Comparison of ENCODE assay signal across 8 cellular contexts in the genomic region with DNA sequence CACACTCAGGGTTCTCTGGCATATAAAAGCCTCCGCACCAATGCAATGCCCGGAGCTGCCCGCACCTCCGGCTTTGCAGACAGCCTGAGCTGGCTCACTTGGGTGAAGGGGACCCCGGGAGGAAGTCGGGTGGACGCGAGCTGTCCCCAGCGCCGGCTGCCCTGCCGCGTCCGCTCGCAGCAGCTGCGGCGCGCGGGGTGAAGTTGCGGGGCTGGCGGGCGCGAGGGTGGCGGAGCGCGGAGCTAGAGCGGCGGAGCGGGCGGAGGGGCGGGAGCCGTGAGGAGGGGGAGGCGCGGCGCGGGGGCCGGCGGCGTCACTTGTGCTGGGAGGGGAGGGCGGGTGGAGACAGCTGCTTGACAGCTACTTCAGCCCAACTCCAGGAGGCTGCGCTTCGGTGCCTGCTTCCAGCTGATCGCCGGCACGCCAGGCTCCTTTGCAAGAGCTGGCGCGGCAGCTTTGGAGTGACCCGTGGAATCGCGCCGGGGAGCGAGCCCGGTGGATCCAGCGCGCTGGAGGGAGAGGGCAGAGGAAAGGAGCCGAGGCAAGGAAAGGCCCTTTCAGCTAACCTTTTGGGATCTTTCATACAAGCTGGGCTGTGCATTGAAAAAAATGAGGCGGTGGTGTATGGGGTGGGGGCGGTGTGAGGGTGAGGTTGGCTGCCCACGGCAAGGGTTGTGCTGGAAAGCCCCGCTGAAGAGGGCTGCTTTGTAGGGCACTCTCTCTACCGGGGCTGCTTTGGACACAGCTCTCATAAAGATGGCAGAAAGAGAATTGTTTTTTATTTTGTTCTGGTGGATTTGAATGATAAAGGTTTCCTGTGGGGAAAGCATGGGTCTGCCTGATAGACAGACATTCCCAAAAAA. TPM values are rescaled to one million over a fixed set of nuclear protein-coding genes. Genes with fewer than 3 reads are reported as not detected.
DNase-seq lines count a peak whose midpoint lies in the region; ATAC-seq lines count a peak whose summit lies in the region.

No MANE protein-coding gene starts in this region.

- no peak overlapping the region for H2BK120ac ChIP-seq in mesendoderm (ENCODE audit: low read depth, low read length)

- H4K8ac ChIP-seq in mesendoderm (ENCODE audit: low read depth, low read length), result no peak overlapping the region

- H3K9ac ChIP-seq in endocrine pancreas (ENCODE audit: control insufficient read depth, insufficient read depth, low read length) (peak overlapping the region; percentile 47), mesendoderm (ENCODE audit: low read length) (peak overlapping the region; percentile 39)

- H3K27me3 ChIP-seq in endocrine pancreas (ENCODE audit: control insufficient read depth, insufficient read depth, low read length) (no peaks in the 10 kb centered on the region), mesendoderm (ENCODE audit: insufficient read depth, low read length, poor library complexity) (no peaks in the 10 kb centered on the region)

- peak overlapping the region; percentile 45 for H3K4me3 ChIP-seq in endocrine pancreas (ENCODE audit: control insufficient read depth, insufficient read depth, low read length)
- peak overlapping the region; percentile 37 for H3K4me3 ChIP-seq in mesendoderm (ENCODE audit: low read length)

- no peak overlapping the region for H2BK5ac ChIP-seq in mesendoderm (ENCODE audit: low read length)

- H3K36me3 ChIP-seq in endocrine pancreas (ENCODE audit: control insufficient read depth, insufficient read depth, low read length) (no peaks in the 10 kb centered on the region), mesendoderm (ENCODE audit: control insufficient read depth, insufficient read depth, low read length) (no peaks in the 10 kb centered on the region)

- no peak overlapping the region for H3K23ac ChIP-seq in mesendoderm (ENCODE audit: low read length)

- peak overlapping the region; percentile 89 for H3K4me2 ChIP-seq in mesendoderm (ENCODE audit: low read length)

- no peak overlapping the region for H2BK15ac ChIP-seq in mesendoderm (replicated peaks; ENCODE audit: low read depth)

- no peaks in the 10 kb centered on the region for H3K79me2 ChIP-seq in mesendoderm (ENCODE audit: control insufficient read depth, insufficient read depth, low read length)

- no peak overlapping the region for H3K4ac ChIP-seq in mesendoderm (ENCODE audit: low read depth, low read length)

- H3K4me1 ChIP-seq in endocrine pancreas (ENCODE audit: control insufficient read depth, insufficient read depth, low read length) (no peaks in the 10 kb centered on the region), mesendoderm (ENCODE audit: control insufficient read depth, low read depth, low read length) (no peaks in the 10 kb centered on the region)

- H3K27ac ChIP-seq in mesendoderm (ENCODE audit: low read depth, low read length), result no peak overlapping the region

- peak; percentile 54 for DNase-seq in AG08396 (ENCODE audit: low spot score)
- DNase-seq in NCI-H1694 (lab: John Stamatoyannopoulos, UW), result peak; percentile 13
- peak; percentile 58 to 63 for DNase-seq in activated CD4-positive, alpha-beta T cell treated with anti-CD3 and anti-CD28 coated beads, Interleukin-2, amount 50 U/mL, for 48 hours
- peak; percentile 64 for DNase-seq in mesendoderm
- peak; percentile 42 to 69 (median 56) for DNase-seq in stimulated activated naive CD4-positive, alpha-beta T cell (lab: John Stamatoyannopoulos, UW)
- no peak for DNase-seq in MV-4-11 (lab: John Stamatoyannopoulos, UW)

- WGBS in mesendoderm (ENCODE audit: extremely low coverage, insufficient coverage, low lambda C conversion rate), result no CpG with 5 or more reads among the region's 60 CpGs

- H4K5ac ChIP-seq in mesendoderm (ENCODE audit: low read length), result no peak overlapping the region

- peak overlapping the region; percentile 69 for H3K56ac ChIP-seq in mesendoderm (ENCODE audit: low read length)

- peak; percentile 37 for ATAC-seq in GM21423 (IDR thresholded peaks at IDR 0.05; ENCODE audit: unreplicated experiment)

- no peaks in the 10 kb centered on the region for H3K9me3 ChIP-seq in endocrine pancreas (ENCODE audit: control insufficient read depth, low read length)

- no peak overlapping the region for H2AK5ac ChIP-seq in mesendoderm (ENCODE audit: low read length)

- H3K18ac ChIP-seq in mesendoderm (ENCODE audit: low read length), result peak overlapping the region; percentile 16

- no peaks in the 10 kb centered on the region for H3K79me1 ChIP-seq in mesendoderm (ENCODE audit: low read length)

RNA-seq across cellular contexts. Expression of a gene that starts 24.7 kb away (rescaled TPM):
- 2.4 TPM for polyA plus RNA-seq in mesendoderm (2013, experiment 1 of 2)
- 2.5 TPM for polyA plus RNA-seq in mesendoderm (2013, experiment 2 of 2)
